ENCODE assay signal across 26 cellular contexts in the genomic region with DNA sequence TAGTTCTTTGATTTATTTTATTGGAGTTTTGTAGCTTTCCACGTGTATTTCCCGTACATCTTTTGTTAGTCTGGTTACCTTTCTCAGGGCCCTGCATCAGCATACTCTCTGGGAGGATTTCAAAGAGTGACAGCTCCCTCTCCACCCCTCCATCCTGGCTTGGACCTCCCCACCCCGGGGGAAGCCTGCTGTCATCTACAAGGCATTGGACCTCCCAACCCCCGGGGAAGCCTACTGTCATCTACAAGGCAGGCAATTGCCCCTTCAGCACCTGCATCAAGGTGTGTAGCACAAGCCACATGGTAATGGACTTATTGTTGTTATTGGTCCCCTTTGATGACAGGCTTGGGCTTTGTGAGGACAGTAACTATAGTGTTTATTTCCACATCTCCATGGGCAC.
"Had no signal": no experiment of that assay in that cellular context is flagged by ENCODE, and none has a peak within 500 bp of the region (broad histone marks: within the 10 kb centered on the region; RNA-seq: fewer than 3 reads in every experiment).

No MANE protein-coding gene starts in this region.

- H3K9me3 ChIP-seq: left lung, lower lobe of right lung, psoas muscle, testis, thyroid gland, transverse colon, uterus had no signal

- H3K36me3 ChIP-seq: left lung, lower lobe of right lung, stomach, thyroid gland, transverse colon, uterus had no signal

- H3K27me3 Mint-ChIP-seq: stimulated activated naive B cell treated with anti-CD40 and anti-IgM and Interleukin-4, amounts not matched to agents 10 μg/mL and 1 μg/mL and 100 μg/mL, for 72 hours had no signal

- H3K27ac ChIP-seq: left lung, lower lobe of right lung, parathyroid adenoma, psoas muscle, skin epidermis, stomach, testis, thyroid gland, transverse colon, uterus had no signal

- H3K4me3 ChIP-seq: left lung, lower lobe of right lung, psoas muscle, skin epidermis, stomach, testis, thyroid gland, transverse colon, uterus had no signal

- H3K4me3 Mint-ChIP-seq: naive thymus-derived CD8-positive, alpha-beta T cell; nephron; neural crest cell; stimulated activated naive B cell treated with anti-CD40 and anti-IgM and Interleukin-4, amounts not matched to agents 10 μg/mL and 1 μg/mL and 100 μg/mL, for 72 hours had no signal

- H3K4me1 Mint-ChIP-seq: naive thymus-derived CD8-positive, alpha-beta T cell; nephron; neural crest cell; stimulated activated naive B cell treated with anti-CD40 and anti-IgM and Interleukin-4, amounts not matched to agents 10 μg/mL and 1 μg/mL and 100 μg/mL, for 72 hours had no signal

- H3K4me1 ChIP-seq: left lung, lower lobe of right lung, psoas muscle, stomach, testis, thyroid gland, transverse colon, uterus had no signal

- H3K36me3 Mint-ChIP-seq: naive thymus-derived CD8-positive, alpha-beta T cell; stimulated activated naive B cell treated with anti-CD40 and anti-IgM and Interleukin-4, amounts not matched to agents 10 μg/mL and 1 μg/mL and 100 μg/mL, for 72 hours had no signal

- H3K27ac Mint-ChIP-seq: naive thymus-derived CD8-positive, alpha-beta T cell; nephron; stimulated activated naive B cell treated with anti-CD40 and anti-IgM and Interleukin-4, amounts not matched to agents 10 μg/mL and 1 μg/mL and 100 μg/mL, for 72 hours had no signal

- DNase-seq: hippocampal formation; kidney; left colon; left lung; lower lobe of right lung; mammary epithelial cell; mesenchymal stem cell; naive thymus-derived CD8-positive, alpha-beta T cell; nucleus accumbens; psoas muscle; stimulated activated CD4-positive, alpha-beta T cell treated with anti-CD3 and anti-CD28 coated beads, Interleukin-12 subunit alpha, Interleukin-12 subunit beta, amount 100 ng/mL, for 4 hours; stimulated activated CD4-positive, alpha-beta T cell treated with anti-CD3 and anti-CD28 coated beads, Interleukin-15, amount 100 ng/mL, for 24 hours; stimulated activated CD4-positive, alpha-beta T cell treated with anti-CD3 and anti-CD28 coated beads, Interleukin-2, amount 100 ng/mL, for 24 hours; stimulated activated CD4-positive, alpha-beta T cell treated with anti-CD3 and anti-CD28 coated beads, Interleukin-4, amount 100 ng/mL, for 1 hour; stimulated activated naive B cell treated with anti-CD40 and anti-IgM and Interleukin-4, amounts not matched to agents 10 μg/mL and 1 μg/mL and 100 μg/mL, for 72 hours; stimulated activated naive CD8-positive, alpha-beta T cell treated with anti-CD3 and anti-CD28 coated beads, Interleukin-15, Interleukin-2, amounts not matched to agents 100 U/mL and 50 U/mL, for 24 hours; stomach; testis; thyroid gland; transverse colon; uterus had no signal

- H3K9me3 Mint-ChIP-seq: nephron, neural crest cell had no signal

- H3K27me3 ChIP-seq: testis, thyroid gland, transverse colon, uterus had no signal

- ATAC-seq: left colon; left lung; lower lobe of right lung; naive thymus-derived CD8-positive, alpha-beta T cell; psoas muscle; sciatic nerve; stimulated activated naive B cell treated with anti-CD40 and anti-IgM and Interleukin-4, amounts not matched to agents 10 μg/mL and 1 μg/mL and 100 μg/mL, for 72 hours; stimulated activated naive CD8-positive, alpha-beta T cell treated with anti-CD3 and anti-CD28 coated beads, Interleukin-15, Interleukin-2, amounts not matched to agents 100 U/mL and 50 U/mL, for 24 hours had no signal
